In genomic region chr3:188352196-188352927, GRCh38 we compare ENCODE assay signal across 17 cellular contexts.
"Had no signal": no experiment of that assay in that cellular context is flagged by ENCODE, and none has a peak within 500 bp of the region (broad histone marks: within the 10 kb centered on the region; RNA-seq: fewer than 3 reads in every experiment).

No MANE protein-coding gene starts in this region.

- DNase-seq: activated CD4-positive, alpha-beta T cell treated with anti-CD3 and anti-CD28 coated beads, Interleukin-2, amount 50 U/mL, for 1 hour; activated CD4-positive, CD25-positive, alpha-beta regulatory T cell; activated naive CD4-positive, alpha-beta T cell; activated naive CD8-positive, alpha-beta T cell treated with anti-CD3 and anti-CD28 coated beads, Interleukin-2, amount 50 U/mL, for 24 hours; activated T-cell treated with anti-CD3 and anti-CD28 coated beads for 4 hours; aorta; effector memory CD4-positive, alpha-beta T cell; stimulated activated CD4-positive, alpha-beta T cell treated with anti-CD3 and anti-CD28 coated beads, Interleukin-4, amount 100 ng/mL, for 1 hour; stimulated activated naive CD4-positive, alpha-beta T cell treated with Interleukin-2 at 50 U/mL for 16 hours; transverse colon had no signal

- ATAC-seq: activated naive CD8-positive, alpha-beta T cell treated with anti-CD3 and anti-CD28 coated beads, Interleukin-2, amount 50 U/mL, for 24 hours; left lobe of liver had no signal

- H2AFZ ChIP-seq: hepatocyte had no signal

- H3K4me2 ChIP-seq: hepatocyte had no signal

- H3K27ac Mint-ChIP-seq: activated naive CD8-positive, alpha-beta T cell treated with anti-CD3 and anti-CD28 coated beads, Interleukin-2, amount 50 U/mL, for 24 hours; dendritic cell treated with granulocyte-macrophage colony-stimulating factor and Interleukin-4, amounts not matched to agents 40 ng/mL and 50 ng/mL, for 4 days; memory B cell; nephron had no signal

- H3K9me3 ChIP-seq: SJSA1, transverse colon had no signal

- H3K4me3 Mint-ChIP-seq: activated naive CD8-positive, alpha-beta T cell treated with anti-CD3 and anti-CD28 coated beads, Interleukin-2, amount 50 U/mL, for 24 hours; dendritic cell treated with granulocyte-macrophage colony-stimulating factor and Interleukin-4, amounts not matched to agents 40 ng/mL and 50 ng/mL, for 4 days; memory B cell; nephron had no signal

- H3K36me3 ChIP-seq: transverse colon had no signal

- H3K4me3 ChIP-seq: hepatocyte, SJSA1, transverse colon had no signal

- H3K9me3 Mint-ChIP-seq: activated naive CD8-positive, alpha-beta T cell treated with anti-CD3 and anti-CD28 coated beads, Interleukin-2, amount 50 U/mL, for 24 hours; dendritic cell treated with granulocyte-macrophage colony-stimulating factor and Interleukin-4, amounts not matched to agents 40 ng/mL and 50 ng/mL, for 4 days; memory B cell; nephron had no signal

- H3K27me3 ChIP-seq: hepatocyte, SJSA1, transverse colon had no signal

- H3K27me3 Mint-ChIP-seq: activated naive CD8-positive, alpha-beta T cell treated with anti-CD3 and anti-CD28 coated beads, Interleukin-2, amount 50 U/mL, for 24 hours; dendritic cell treated with granulocyte-macrophage colony-stimulating factor and Interleukin-4, amounts not matched to agents 40 ng/mL and 50 ng/mL, for 4 days; memory B cell had no signal

- H3K27ac ChIP-seq: epithelial cell of prostate, hepatocyte, SJSA1, transverse colon had no signal
